In genomic region chr17:34562387-34562786, GRCh38 we compare ENCODE assay signal across 9 cellular contexts. TPM values are rescaled to one million over a fixed set of nuclear protein-coding genes. Genes with fewer than 3 reads are reported as not detected.
DNase-seq lines count a peak whose midpoint lies in the region; ATAC-seq, FAIRE-seq and TF ChIP-seq lines count a peak whose summit lies in the region.
"Had no signal": no experiment of that assay in that cellular context is flagged by ENCODE, and none has a peak within 500 bp of the region (broad histone marks: within the 10 kb centered on the region; RNA-seq: fewer than 3 reads in every experiment).

No MANE protein-coding gene starts in this region.

- H3K79me2 ChIP-seq in keratinocyte (ENCODE audit: control insufficient read depth, insufficient read depth, low read length) = no peaks in the 10 kb centered on the region

- peak; percentile 30 for TF ChIP-seq CTCF in BJ (IDR thresholded peaks at IDR 0.05; ENCODE audit: insufficient read depth, low read depth, low read length)
- TF ChIP-seq CTCF in keratinocyte (optimal IDR thresholded peaks at IDR 0.05 in 1 of 3, IDR thresholded peaks at IDR 0.05 in 1 of 3, conservative IDR thresholded peaks at IDR 0.05 in 1 of 3; ENCODE audit: extremely low read depth in 1 of 3, insufficient read depth in 2 of 3, low read length in 3 of 3) = peak; percentile 32 to 44 (median 38)

- H3K36me3 ChIP-seq in BJ (ENCODE audit: control insufficient read depth, insufficient read depth, low read length) = no peaks in the 10 kb centered on the region
- no peaks in the 10 kb centered on the region for H3K36me3 ChIP-seq in keratinocyte (ENCODE audit: control insufficient read depth in 2 of 2, extremely low read depth in 1 of 2, insufficient read depth in 2 of 2, low read length in 2 of 2)

- TF ChIP-seq POLR2A in GM12891 (IDR thresholded peaks at IDR 0.05; ENCODE audit: low read depth, low read length) (no peak), H54 (IDR thresholded peaks at IDR 0.05; ENCODE audit: low read depth, low read length) (no peak)

- H3K4me3 ChIP-seq in BJ (ENCODE audit: low read depth, low read length) (no peak overlapping the region), keratinocyte (ENCODE audit: control insufficient read depth in 2 of 3, extremely low read depth in 1 of 3, insufficient read depth in 2 of 3, low read depth in 1 of 3, low read length in 3 of 3) (no peak overlapping the region)

- no peak overlapping the region for H3K9ac ChIP-seq in keratinocyte (ENCODE audit: control insufficient read depth, extremely low read depth, insufficient read depth, low read length)

- POLR2A ChIA-PET in BJ (lab: Charles Lee) = no interaction called here

- no peaks in the 10 kb centered on the region for H3K4me1 ChIP-seq in keratinocyte (ENCODE audit: control insufficient read depth, extremely low read depth, insufficient read depth, low read length)

- dilution Hi-C loops in keratinocyte (cut with MboI; ENCODE audit: extremely low pct_ligation_motif_present, low sequenced_read_pairs) = no loop called here

- H3K9me3 ChIP-seq in keratinocyte (ENCODE audit: control insufficient read depth, low read depth, low read length) = no peaks in the 10 kb centered on the region

- DNase-seq in BJ (ENCODE audit: low read depth) = no peak
- DNase-seq in GM12891 (ENCODE audit: insufficient read length, low spot score) = no peak
- no peak for DNase-seq in keratinocyte (ENCODE audit: low read depth, low spot score)
- no peak for DNase-seq in COLO668 (lab: John Stamatoyannopoulos, UW; ENCODE audit: unreplicated experiment)
- no peak for DNase-seq in H54 (ENCODE audit: insufficient read length, low spot score)
- DNase-seq: activated effector memory CD4-positive, alpha-beta T cell treated with Interleukin-2 at 50 U/mL for 16 hours had no signal

- CTCF ChIA-PET in BJ (lab: Yijun Ruan, JAX) = interaction anchor here (0.9 kb wide), 1 partner anchor 12 kb away, joined by 3 read pairs; no protein-coding TSS in a partner anchor

- no peak overlapping the region for H2AFZ ChIP-seq in keratinocyte (ENCODE audit: control insufficient read depth, low read length)

- no peaks in the 10 kb centered on the region for H4K20me1 ChIP-seq in keratinocyte (ENCODE audit: control insufficient read depth, extremely low read depth, insufficient read depth, low read length)

- FAIRE-seq in GM12891 (lab: Jason Lieb, UNC) (peak; percentile 26), keratinocyte (lab: Jason Lieb, UNC) (no peak), H54 (lab: Jason Lieb, UNC) (no peak)

- ATAC-seq in SK-N-SH treated with all-trans-retinoic acid at 6 μM for 48 hours (peak; percentile 66), HG03442 (IDR thresholded peaks at IDR 0.05; ENCODE audit: unreplicated experiment) (no peak), esophagus mucosa (no peak)

- peaks cover 1% of the 10 kb centered on the region; the same call in 1 of the 2 replicates for H3K27me3 ChIP-seq in BJ (ENCODE audit: control insufficient read depth, insufficient read depth, low read length)
- no peaks in the 10 kb centered on the region for H3K27me3 ChIP-seq in keratinocyte (ENCODE audit: control insufficient read depth, extremely low read depth, insufficient read depth, low read length)

- H3K27ac ChIP-seq in keratinocyte (ENCODE audit: control insufficient read depth, insufficient read depth, low read length) = no peak overlapping the region

- no peaks in the 10 kb centered on the region for H3K9me1 ChIP-seq in keratinocyte (ENCODE audit: control insufficient read depth, extremely low read depth, insufficient read depth, low read length)

- H3K4me2 ChIP-seq in keratinocyte (ENCODE audit: control insufficient read depth, extremely low read depth, insufficient read depth, low read depth, low read length) = no peak overlapping the region

TF ChIP-seq in GM12891, 5 proteins besides CTCF, POLR2A, EP300 and RAD21:
- no peak for TF ChIP-seq SPI1 (IDR thresholded peaks at IDR 0.05; ENCODE audit: low read depth, low read length)
- TF ChIP-seq POU2F2 (IDR thresholded peaks at IDR 0.05; ENCODE audit: low read depth, low read length) = no peak
- no peak for TF ChIP-seq TAF1 (IDR thresholded peaks at IDR 0.05; ENCODE audit: low read depth, low read length)
- TF ChIP-seq PAX5 (IDR thresholded peaks at IDR 0.05; ENCODE audit: insufficient read depth, low read length, severe bottlenecking) = no peak
- no peak for TF ChIP-seq POLR2AphosphoS5 (IDR thresholded peaks at IDR 0.05; ENCODE audit: low read depth, low read length)
TF ChIP-seq in GM12891: peak in this region for 0.

TF ChIP-seq in SK-N-SH treated with all-trans-retinoic acid at 6 μM for 48 hours, 23 proteins besides CTCF, POLR2A, EP300 and RAD21 (continues in another document):
- TF ChIP-seq PPARA (CRISPR knock-in tag; IDR thresholded peaks at IDR 0.05; ENCODE audit: borderline replicate concordance) = no peak
- no peak for TF ChIP-seq BACH2 (CRISPR knock-in tag; IDR thresholded peaks at IDR 0.05; ENCODE audit: borderline replicate concordance)
- no peak for TF ChIP-seq ZNF8 (CRISPR knock-in tag; IDR thresholded peaks at IDR 0.05)
- TF ChIP-seq CREB5 (CRISPR knock-in tag; IDR thresholded peaks at IDR 0.05; ENCODE audit: low read depth) = no peak
- TF ChIP-seq OSR1 (CRISPR knock-in tag; IDR thresholded peaks at IDR 0.05) = no peak
- no peak for TF ChIP-seq POU6F1 (CRISPR knock-in tag; IDR thresholded peaks at IDR 0.05; ENCODE audit: borderline replicate concordance, low read depth)
- no peak for TF ChIP-seq CSRNP3 (CRISPR knock-in tag; IDR thresholded peaks at IDR 0.05)

RNA-seq across cellular contexts. Expression of gene TMEM132E, which starts 17.0 kb away (rescaled TPM):
- polyA plus RNA-seq in BJ (2011; rRNA removed) = not detected in 2 replicates
- polyA minus RNA-seq in BJ (2011; rRNA and poly(A)+ RNA removed) = not detected in 2 replicates
- polyA plus RNA-seq in GM12891 (2012; ENCODE audit: low read depth, missing spikeins) = not detected
- polyA plus RNA-seq in keratinocyte = not detected in 3 replicates
- polyA plus RNA-seq in keratinocyte (2011; ENCODE audit: low read depth) = not detected
- not detected in 2 replicates for polyA plus RNA-seq in keratinocyte (2011; cell fraction: cytosol; rRNA removed)
- not detected in 2 replicates for polyA plus RNA-seq in keratinocyte (2011; cell fraction: nucleus; rRNA removed)
- not detected in 2 replicates for polyA plus RNA-seq in keratinocyte (2012; ENCODE audit: low replicate concordance)
- not detected in 3 replicates for polyA minus RNA-seq in keratinocyte
- not detected for polyA minus RNA-seq in keratinocyte (2011; cell fraction: cytosol; rRNA and poly(A)+ RNA removed)
- polyA minus RNA-seq in keratinocyte (2011; cell fraction: nucleus; rRNA and poly(A)+ RNA removed) = not detected in 2 replicates
- not detected for total RNA-seq in esophagus mucosa
